In the genomic region with DNA sequence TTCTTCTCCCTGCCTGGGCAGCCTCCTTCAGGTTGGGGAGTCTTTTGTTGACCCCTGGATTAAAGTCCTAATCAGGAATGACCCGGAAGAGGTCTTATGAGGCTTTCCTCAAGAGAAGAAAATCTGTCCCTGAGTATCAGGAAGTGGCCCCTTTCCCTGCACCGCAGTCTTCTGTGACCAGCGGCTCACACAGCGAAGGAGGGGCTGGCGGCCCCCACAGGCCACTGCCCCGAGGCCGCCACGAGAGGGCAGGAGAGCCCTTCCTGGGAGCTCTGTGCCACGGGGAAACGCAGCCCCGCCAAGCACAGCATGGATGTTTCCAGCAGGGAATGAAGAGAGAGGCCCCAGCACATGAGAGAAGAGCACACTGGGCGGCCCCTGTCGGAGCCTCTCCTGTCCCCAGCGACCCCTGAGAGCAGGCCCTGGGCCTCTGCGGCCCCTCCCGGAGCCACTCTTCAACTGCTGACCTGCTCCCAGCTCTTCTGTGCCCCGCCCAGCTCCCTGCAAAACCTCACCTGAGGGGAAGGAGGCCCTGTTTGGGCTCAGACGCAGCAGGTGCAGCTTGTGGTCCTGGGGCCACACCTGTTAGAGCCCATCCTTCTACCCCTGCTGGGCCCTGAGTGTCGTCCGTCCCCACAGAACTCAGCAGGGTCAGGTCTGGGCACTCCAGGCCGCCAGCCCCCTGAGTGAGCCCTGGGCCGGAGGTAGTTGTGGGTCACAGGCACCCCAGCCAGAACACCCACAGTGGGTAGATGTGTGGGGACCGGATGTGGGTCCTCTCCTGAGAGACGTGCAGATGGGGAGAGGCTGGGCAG, we compare ENCODE assay signal across 1 cellular context.
A peak's percentile ranks its signal among the peaks of the same experiment; 100 is the strongest.
TF ChIP-seq lines count a peak whose summit lies in the region.

No MANE protein-coding gene starts in this region.

TF ChIP-seq in HepG2, 621 proteins besides CTCF, POLR2A, EP300 and RAD21 (continued from another document and continues in another):
- TF ChIP-seq, protein P1, sequence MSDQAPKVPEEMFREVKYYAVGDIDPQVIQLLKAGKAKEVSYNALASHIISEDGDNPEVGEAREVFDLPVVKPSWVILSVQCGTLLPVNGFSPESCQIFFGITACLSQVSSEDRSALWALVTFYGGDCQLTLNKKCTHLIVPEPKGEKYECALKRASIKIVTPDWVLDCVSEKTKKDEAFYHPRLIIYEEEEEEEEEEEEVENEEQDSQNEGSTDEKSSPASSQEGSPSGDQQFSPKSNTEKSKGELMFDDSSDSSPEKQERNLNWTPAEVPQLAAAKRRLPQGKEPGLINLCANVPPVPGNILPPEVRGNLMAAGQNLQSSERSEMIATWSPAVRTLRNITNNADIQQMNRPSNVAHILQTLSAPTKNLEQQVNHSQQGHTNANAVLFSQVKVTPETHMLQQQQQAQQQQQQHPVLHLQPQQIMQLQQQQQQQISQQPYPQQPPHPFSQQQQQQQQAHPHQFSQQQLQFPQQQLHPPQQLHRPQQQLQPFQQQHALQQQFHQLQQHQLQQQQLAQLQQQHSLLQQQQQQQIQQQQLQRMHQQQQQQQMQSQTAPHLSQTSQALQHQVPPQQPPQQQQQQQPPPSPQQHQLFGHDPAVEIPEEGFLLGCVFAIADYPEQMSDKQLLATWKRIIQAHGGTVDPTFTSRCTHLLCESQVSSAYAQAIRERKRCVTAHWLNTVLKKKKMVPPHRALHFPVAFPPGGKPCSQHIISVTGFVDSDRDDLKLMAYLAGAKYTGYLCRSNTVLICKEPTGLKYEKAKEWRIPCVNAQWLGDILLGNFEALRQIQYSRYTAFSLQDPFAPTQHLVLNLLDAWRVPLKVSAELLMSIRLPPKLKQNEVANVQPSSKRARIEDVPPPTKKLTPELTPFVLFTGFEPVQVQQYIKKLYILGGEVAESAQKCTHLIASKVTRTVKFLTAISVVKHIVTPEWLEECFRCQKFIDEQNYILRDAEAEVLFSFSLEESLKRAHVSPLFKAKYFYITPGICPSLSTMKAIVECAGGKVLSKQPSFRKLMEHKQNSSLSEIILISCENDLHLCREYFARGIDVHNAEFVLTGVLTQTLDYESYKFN (CRISPR knock-in tag; conservative IDR thresholded peaks at IDR 0.05), result peak; percentile 49
- TF ChIP-seq BCL6 (CRISPR knock-in tag; IDR thresholded peaks at IDR 0.05), result peak; percentile 54; the same call in 1 of the 2 replicates
- TF ChIP-seq, protein P2, sequence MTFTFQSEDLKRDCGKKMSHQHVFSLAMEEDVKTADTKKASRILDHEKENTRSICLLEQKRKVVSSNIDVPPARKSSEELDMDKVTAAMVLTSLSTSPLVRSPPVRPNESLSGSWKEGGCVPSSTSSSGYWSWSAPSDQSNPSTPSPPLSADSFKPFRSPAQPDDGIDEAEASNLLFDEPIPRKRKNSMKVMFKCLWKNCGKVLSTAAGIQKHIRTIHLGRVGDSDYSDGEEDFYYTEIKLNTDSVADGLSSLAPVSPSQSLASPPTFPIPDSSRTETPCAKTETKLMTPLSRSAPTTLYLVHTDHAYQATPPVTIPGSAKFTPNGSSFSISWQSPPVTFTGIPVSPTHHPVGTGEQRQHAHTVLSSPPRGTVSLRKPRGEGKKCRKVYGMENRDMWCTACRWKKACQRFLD (CRISPR knock-in tag; IDR thresholded peaks at IDR 0.05; ENCODE audit: borderline replicate concordance), result no peak
- no peak for TF ChIP-seq ZNF816 (CRISPR knock-in tag; IDR thresholded peaks at IDR 0.05; ENCODE audit: borderline replicate concordance)
- TF ChIP-seq, protein P3, sequence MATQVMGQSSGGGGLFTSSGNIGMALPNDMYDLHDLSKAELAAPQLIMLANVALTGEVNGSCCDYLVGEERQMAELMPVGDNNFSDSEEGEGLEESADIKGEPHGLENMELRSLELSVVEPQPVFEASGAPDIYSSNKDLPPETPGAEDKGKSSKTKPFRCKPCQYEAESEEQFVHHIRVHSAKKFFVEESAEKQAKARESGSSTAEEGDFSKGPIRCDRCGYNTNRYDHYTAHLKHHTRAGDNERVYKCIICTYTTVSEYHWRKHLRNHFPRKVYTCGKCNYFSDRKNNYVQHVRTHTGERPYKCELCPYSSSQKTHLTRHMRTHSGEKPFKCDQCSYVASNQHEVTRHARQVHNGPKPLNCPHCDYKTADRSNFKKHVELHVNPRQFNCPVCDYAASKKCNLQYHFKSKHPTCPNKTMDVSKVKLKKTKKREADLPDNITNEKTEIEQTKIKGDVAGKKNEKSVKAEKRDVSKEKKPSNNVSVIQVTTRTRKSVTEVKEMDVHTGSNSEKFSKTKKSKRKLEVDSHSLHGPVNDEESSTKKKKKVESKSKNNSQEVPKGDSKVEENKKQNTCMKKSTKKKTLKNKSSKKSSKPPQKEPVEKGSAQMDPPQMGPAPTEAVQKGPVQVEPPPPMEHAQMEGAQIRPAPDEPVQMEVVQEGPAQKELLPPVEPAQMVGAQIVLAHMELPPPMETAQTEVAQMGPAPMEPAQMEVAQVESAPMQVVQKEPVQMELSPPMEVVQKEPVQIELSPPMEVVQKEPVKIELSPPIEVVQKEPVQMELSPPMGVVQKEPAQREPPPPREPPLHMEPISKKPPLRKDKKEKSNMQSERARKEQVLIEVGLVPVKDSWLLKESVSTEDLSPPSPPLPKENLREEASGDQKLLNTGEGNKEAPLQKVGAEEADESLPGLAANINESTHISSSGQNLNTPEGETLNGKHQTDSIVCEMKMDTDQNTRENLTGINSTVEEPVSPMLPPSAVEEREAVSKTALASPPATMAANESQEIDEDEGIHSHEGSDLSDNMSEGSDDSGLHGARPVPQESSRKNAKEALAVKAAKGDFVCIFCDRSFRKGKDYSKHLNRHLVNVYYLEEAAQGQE (IDR thresholded peaks at IDR 0.05; ENCODE audit: borderline replicate concordance in 1 of 2, low read depth in 1 of 2, low read length in 2 of 2), result no peak
- no peak for TF ChIP-seq PLRG1 (conservative IDR thresholded peaks at IDR 0.05)
- no peak for TF ChIP-seq ATF7 (IDR thresholded peaks at IDR 0.05)
- TF ChIP-seq ATF7 (CRISPR knock-in tag; IDR thresholded peaks at IDR 0.05), result peak; percentile 28; the same call in 1 of the 2 replicates
- TF ChIP-seq, protein P4, sequence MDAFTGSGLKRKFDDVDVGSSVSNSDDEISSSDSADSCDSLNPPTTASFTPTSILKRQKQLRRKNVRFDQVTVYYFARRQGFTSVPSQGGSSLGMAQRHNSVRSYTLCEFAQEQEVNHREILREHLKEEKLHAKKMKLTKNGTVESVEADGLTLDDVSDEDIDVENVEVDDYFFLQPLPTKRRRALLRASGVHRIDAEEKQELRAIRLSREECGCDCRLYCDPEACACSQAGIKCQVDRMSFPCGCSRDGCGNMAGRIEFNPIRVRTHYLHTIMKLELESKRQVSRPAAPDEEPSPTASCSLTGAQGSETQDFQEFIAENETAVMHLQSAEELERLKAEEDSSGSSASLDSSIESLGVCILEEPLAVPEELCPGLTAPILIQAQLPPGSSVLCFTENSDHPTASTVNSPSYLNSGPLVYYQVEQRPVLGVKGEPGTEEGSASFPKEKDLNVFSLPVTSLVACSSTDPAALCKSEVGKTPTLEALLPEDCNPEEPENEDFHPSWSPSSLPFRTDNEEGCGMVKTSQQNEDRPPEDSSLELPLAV (CRISPR knock-in tag; conservative IDR thresholded peaks at IDR 0.05; ENCODE audit: low read depth), result no peak
- no peak for TF ChIP-seq BRD4 (CRISPR knock-in tag; IDR thresholded peaks at IDR 0.05)
- TF ChIP-seq HNF4G (IDR thresholded peaks at IDR 0.05; ENCODE audit: borderline replicate concordance, low read depth, low read length), result 0 out of 2 replicates have a peak, but pooled peaks have one; percentile 11
- no peak for TF ChIP-seq HNF4G (CRISPR knock-in tag; IDR thresholded peaks at IDR 0.05; ENCODE audit: borderline replicate concordance, low read depth)
- TF ChIP-seq ZNF589 (CRISPR knock-in tag; conservative IDR thresholded peaks at IDR 0.05), result no peak
- TF ChIP-seq ZNF792 (CRISPR knock-in tag; IDR thresholded peaks at IDR 0.05), result no peak
- TF ChIP-seq, protein P5, sequence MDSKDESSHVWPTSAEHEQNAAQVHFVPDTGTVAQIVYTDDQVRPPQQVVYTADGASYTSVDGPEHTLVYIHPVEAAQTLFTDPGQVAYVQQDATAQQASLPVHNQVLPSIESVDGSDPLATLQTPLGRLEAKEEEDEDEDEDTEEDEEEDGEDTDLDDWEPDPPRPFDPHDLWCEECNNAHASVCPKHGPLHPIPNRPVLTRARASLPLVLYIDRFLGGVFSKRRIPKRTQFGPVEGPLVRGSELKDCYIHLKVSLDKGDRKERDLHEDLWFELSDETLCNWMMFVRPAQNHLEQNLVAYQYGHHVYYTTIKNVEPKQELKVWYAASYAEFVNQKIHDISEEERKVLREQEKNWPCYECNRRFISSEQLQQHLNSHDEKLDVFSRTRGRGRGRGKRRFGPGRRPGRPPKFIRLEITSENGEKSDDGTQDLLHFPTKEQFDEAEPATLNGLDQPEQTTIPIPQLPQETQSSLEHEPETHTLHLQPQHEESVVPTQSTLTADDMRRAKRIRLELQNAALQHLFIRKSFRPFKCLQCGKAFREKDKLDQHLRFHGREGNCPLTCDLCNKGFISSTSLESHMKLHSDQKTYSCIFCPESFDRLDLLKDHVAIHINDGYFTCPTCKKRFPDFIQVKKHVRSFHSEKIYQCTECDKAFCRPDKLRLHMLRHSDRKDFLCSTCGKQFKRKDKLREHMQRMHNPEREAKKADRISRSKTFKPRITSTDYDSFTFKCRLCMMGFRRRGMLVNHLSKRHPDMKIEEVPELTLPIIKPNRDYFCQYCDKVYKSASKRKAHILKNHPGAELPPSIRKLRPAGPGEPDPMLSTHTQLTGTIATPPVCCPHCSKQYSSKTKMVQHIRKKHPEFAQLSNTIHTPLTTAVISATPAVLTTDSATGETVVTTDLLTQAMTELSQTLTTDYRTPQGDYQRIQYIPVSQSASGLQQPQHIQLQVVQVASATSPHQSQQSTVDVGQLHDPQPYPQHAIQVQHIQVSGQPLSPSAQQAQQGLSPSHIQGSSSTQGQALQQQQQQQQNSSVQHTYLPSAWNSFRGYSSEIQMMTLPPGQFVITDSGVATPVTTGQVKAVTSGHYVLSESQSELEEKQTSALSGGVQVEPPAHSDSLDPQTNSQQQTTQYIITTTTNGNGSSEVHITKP (CRISPR knock-in tag; IDR thresholded peaks at IDR 0.05; ENCODE audit: low read depth), result no peak
- TF ChIP-seq U2AF1 (optimal IDR thresholded peaks at IDR 0.05; ENCODE audit: low read depth, low read length), result no peak
- peak; percentile 72 for TF ChIP-seq KAT8 (CRISPR knock-in tag; IDR thresholded peaks at IDR 0.05)
- TF ChIP-seq ZNF430 (CRISPR knock-in tag; IDR thresholded peaks at IDR 0.05), result no peak
- TF ChIP-seq, protein P6, sequence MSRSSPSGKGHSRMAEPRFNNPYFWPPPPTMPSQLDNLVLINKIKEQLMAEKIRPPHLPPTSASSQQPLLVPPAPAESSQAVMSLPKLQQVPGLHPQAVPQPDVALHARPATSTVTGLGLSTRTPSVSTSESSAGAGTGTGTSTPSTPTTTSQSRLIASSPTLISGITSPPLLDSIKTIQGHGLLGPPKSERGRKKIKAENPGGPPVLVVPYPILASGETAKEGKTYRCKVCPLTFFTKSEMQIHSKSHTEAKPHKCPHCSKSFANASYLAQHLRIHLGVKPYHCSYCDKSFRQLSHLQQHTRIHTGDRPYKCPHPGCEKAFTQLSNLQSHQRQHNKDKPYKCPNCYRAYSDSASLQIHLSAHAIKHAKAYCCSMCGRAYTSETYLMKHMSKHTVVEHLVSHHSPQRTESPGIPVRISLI (CRISPR knock-in tag; IDR thresholded peaks at IDR 0.05; ENCODE audit: borderline replicate concordance), result peak; percentile 28; the same call in 1 of the 2 replicates
- TF ChIP-seq HOXA5 (CRISPR knock-in tag; IDR thresholded peaks at IDR 0.05), result no peak
- no peak for TF ChIP-seq ZNF615 (CRISPR knock-in tag; IDR thresholded peaks at IDR 0.05; ENCODE audit: borderline replicate concordance)
- no peak for TF ChIP-seq THYN1 (CRISPR knock-in tag; IDR thresholded peaks at IDR 0.05; ENCODE audit: borderline replicate concordance, low read depth)
- no peak for TF ChIP-seq MBD4 (IDR thresholded peaks at IDR 0.05; ENCODE audit: borderline replicate concordance, low read length)
- TF ChIP-seq FOXP1 (IDR thresholded peaks at IDR 0.05), result no peak
- TF ChIP-seq FOXP1 (CRISPR knock-in tag; IDR thresholded peaks at IDR 0.05), result no peak
- TF ChIP-seq DMAP1 (CRISPR knock-in tag; IDR thresholded peaks at IDR 0.05), result no peak
- no peak for TF ChIP-seq EEA1 (CRISPR knock-in tag; IDR thresholded peaks at IDR 0.05; ENCODE audit: borderline replicate concordance)
- TF ChIP-seq, protein P7, sequence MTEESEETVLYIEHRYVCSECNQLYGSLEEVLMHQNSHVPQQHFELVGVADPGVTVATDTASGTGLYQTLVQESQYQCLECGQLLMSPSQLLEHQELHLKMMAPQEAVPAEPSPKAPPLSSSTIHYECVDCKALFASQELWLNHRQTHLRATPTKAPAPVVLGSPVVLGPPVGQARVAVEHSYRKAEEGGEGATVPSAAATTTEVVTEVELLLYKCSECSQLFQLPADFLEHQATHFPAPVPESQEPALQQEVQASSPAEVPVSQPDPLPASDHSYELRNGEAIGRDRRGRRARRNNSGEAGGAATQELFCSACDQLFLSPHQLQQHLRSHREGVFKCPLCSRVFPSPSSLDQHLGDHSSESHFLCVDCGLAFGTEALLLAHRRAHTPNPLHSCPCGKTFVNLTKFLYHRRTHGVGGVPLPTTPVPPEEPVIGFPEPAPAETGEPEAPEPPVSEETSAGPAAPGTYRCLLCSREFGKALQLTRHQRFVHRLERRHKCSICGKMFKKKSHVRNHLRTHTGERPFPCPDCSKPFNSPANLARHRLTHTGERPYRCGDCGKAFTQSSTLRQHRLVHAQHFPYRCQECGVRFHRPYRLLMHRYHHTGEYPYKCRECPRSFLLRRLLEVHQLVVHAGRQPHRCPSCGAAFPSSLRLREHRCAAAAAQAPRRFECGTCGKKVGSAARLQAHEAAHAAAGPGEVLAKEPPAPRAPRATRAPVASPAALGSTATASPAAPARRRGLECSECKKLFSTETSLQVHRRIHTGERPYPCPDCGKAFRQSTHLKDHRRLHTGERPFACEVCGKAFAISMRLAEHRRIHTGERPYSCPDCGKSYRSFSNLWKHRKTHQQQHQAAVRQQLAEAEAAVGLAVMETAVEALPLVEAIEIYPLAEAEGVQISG (CRISPR knock-in tag; IDR thresholded peaks at IDR 0.05), result peak; percentile 39; the same call in 1 of the 2 replicates
- TF ChIP-seq, protein P8, sequence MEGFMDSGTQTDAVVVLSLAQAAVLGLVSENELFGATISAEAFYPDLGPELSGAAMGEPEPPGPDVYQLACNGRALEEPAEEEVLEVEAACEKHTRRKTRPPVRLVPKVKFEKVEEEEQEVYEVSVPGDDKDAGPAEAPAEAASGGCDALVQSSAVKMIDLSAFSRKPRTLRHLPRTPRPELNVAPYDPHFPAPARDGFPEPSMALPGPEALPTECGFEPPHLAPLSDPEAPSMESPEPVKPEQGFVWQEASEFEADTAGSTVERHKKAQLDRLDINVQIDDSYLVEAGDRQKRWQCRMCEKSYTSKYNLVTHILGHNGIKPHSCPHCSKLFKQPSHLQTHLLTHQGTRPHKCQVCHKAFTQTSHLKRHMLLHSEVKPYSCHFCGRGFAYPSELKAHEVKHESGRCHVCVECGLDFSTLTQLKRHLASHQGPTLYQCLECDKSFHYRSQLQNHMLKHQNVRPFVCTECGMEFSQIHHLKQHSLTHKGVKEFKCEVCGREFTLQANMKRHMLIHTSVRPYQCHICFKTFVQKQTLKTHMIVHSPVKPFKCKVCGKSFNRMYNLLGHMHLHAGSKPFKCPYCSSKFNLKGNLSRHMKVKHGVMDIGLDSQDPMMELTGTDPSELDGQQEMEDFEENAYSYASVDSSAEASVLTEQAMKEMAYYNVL (CRISPR knock-in tag; IDR thresholded peaks at IDR 0.05; ENCODE audit: borderline replicate concordance), result no peak
- TF ChIP-seq, protein P9, sequence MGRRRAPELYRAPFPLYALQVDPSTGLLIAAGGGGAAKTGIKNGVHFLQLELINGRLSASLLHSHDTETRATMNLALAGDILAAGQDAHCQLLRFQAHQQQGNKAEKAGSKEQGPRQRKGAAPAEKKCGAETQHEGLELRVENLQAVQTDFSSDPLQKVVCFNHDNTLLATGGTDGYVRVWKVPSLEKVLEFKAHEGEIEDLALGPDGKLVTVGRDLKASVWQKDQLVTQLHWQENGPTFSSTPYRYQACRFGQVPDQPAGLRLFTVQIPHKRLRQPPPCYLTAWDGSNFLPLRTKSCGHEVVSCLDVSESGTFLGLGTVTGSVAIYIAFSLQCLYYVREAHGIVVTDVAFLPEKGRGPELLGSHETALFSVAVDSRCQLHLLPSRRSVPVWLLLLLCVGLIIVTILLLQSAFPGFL (CRISPR knock-in tag; IDR thresholded peaks at IDR 0.05), result no peak
- no peak for TF ChIP-seq ZNF841 (CRISPR knock-in tag; IDR thresholded peaks at IDR 0.05; ENCODE audit: borderline replicate concordance)
- peak; percentile 96 for TF ChIP-seq ZNF543 (CRISPR knock-in tag; IDR thresholded peaks at IDR 0.05)
